14 cellular contexts compared by ENCODE assay signal in the genomic region with DNA sequence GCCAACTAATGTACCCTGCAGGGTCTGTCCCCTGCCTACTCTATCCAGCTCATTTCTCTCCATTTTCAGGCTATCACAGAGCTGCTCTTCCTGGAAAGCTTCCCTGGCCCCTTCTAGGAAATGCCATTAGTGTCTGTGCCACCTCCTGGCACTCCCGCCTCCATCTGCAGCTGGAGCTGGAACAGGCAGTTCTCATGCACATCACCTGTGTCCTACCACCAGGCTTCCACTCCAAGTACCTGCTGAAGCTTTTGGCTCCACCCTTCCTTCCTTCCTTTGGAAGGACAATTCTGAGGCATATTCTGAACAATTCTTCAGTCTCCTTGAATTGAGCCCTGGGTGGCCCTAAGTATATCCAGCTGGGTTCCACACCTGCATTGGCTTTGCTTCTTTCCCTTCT.
DNase-seq lines count a peak whose midpoint lies in the region; ATAC-seq and TF ChIP-seq lines count a peak whose summit lies in the region.
"Had no signal": no experiment of that assay in that cellular context is flagged by ENCODE, and none has a peak within 500 bp of the region (broad histone marks: within the 10 kb centered on the region; RNA-seq: fewer than 3 reads in every experiment).

No MANE protein-coding gene starts in this region.

- H3K27me3 ChIP-seq in GM23338 (ENCODE audit: insufficient read depth), result no peaks in the 10 kb centered on the region
- H3K27me3 ChIP-seq in H9 (ENCODE audit: insufficient read depth, low read length), result no peaks in the 10 kb centered on the region
- no peaks in the 10 kb centered on the region for H3K27me3 ChIP-seq in psoas muscle (ENCODE audit: insufficient read depth in 3 of 3, low read length in 2 of 3)
- H3K27me3 ChIP-seq: BE2C had no signal

- TF ChIP-seq CTCF in GM23338 (conservative IDR thresholded peaks at IDR 0.05; ENCODE audit: low read depth in 2 of 2) (no peak), H9 (conservative IDR thresholded peaks at IDR 0.05) (no peak), WTC11 (IDR thresholded peaks at IDR 0.05) (no peak), endothelial cell (IDR thresholded peaks at IDR 0.05; ENCODE audit: unreplicated experiment) (no peak), psoas muscle (IDR thresholded peaks at IDR 0.05) (no peak)

- H4K91ac ChIP-seq in H9 (ENCODE audit: insufficient read length, low read depth, low read length), result no peak overlapping the region

- H4K8ac ChIP-seq in H9 (replicated peaks; ENCODE audit: insufficient read length, low read depth, low read length), result no peak overlapping the region

- peak; percentile 28; the same call in 1 of the 3 replicates for ATAC-seq in GM23338
- peak; percentile 28 for ATAC-seq in WTC11
- ATAC-seq in psoas muscle, result no peak
- ATAC-seq: A549; CD8-positive, alpha-beta T cell had no signal

- H2BK120ac ChIP-seq in H9 (ENCODE audit: low read depth, low read length, poor library complexity, severe bottlenecking), result no peak overlapping the region

- CTCF ChIA-PET in WTC11 (lab: Charles Lee), result interaction anchor here (0.8 to 1.0 kb wide), 2 partner anchors 36 to 327 kb away, joined by 3 read pairs; no protein-coding TSS in a partner anchor

- peaks cover 8% of the 10 kb centered on the region; the same call in 1 of the 2 replicates for H3K9me2 ChIP-seq in GM23338 (ENCODE audit: insufficient read depth)

- H3K79me2 ChIP-seq in GM23338 (replicated peaks; ENCODE audit: insufficient read depth), result no peaks in the 10 kb centered on the region
- H3K79me2 ChIP-seq in H9 (ENCODE audit: insufficient read depth, low read length), result no peaks in the 10 kb centered on the region

- H3K4me3 Mint-ChIP-seq in GM23338 (peak overlapping the region; percentile 26; the same call in 1 of the 3 replicates), H9 (0 out of 5 replicates have a peak overlapping the region, but pooled peaks of 1 of the 2 experiments have one; percentile 41), WTC11 (no peak overlapping the region), endothelial cell (ENCODE audit: unreplicated experiment) (peak overlapping the region; percentile 53)
- H3K4me3 Mint-ChIP-seq: CD14-positive monocyte; CD8-positive, alpha-beta T cell had no signal

- DNase-seq in GM23338 (ENCODE audit: low spot score), result no peak
- peak; percentile 24 for DNase-seq in H9
- DNase-seq in WTC11 (ENCODE audit: low spot score), result no peak
- no peak for DNase-seq in endothelial cell (ENCODE audit: low spot score)
- DNase-seq in psoas muscle, result no peak
- DNase-seq in NCI-H2227 treated with DMSO at 0.1 percent for 48 hours (lab: John Stamatoyannopoulos, UW), result no peak
- DNase-seq in glomerular visceral epithelial cell (ENCODE audit: extremely low spot score), result no peak
- DNase-seq in C1 segment of cervical spinal cord (lab: John Stamatoyannopoulos, UW), result no peak
- DNase-seq: BE2C; Caco-2; CD8-positive, alpha-beta T cell; DND-41 had no signal

- H3K27ac Mint-ChIP-seq in GM23338 (peak overlapping the region; percentile 79), H9 (peak overlapping the region in 1 of 3 experiments; percentile 29; a peak in 1 of 7 replicates), WTC11 (no peak overlapping the region), endothelial cell (ENCODE audit: unreplicated experiment) (no peak overlapping the region)
- H3K27ac Mint-ChIP-seq: CD14-positive monocyte; CD8-positive, alpha-beta T cell had no signal

- H2BK12ac ChIP-seq in H9 (ENCODE audit: insufficient read length, low read depth, low read length), result no peak overlapping the region

- no peaks in the 10 kb centered on the region for H4K20me1 ChIP-seq in GM23338 (replicated peaks; ENCODE audit: insufficient read depth)
- H4K20me1 ChIP-seq in H9 (ENCODE audit: control insufficient read depth, insufficient read depth, insufficient read length), result no peaks in the 10 kb centered on the region

- H3K36me3 Mint-ChIP-seq in GM23338 (ENCODE audit: low read depth) (peaks cover 15% of the 10 kb centered on the region), H9 (ENCODE audit: insufficient read depth in 1 of 3, low read depth in 3 of 3) (peaks cover 0 to 8% (median 4%) of the 10 kb centered on the region in 3 experiments; a peak in 5 of 7 replicates), WTC11 (peaks cover 10% of the 10 kb centered on the region), endothelial cell (ENCODE audit: low read depth, unreplicated experiment) (peaks cover 3% of the 10 kb centered on the region)
- H3K36me3 Mint-ChIP-seq: CD14-positive monocyte; CD8-positive, alpha-beta T cell had no signal

- H3K9me3 Mint-ChIP-seq in GM23338 (peaks cover 25% of the 10 kb centered on the region), H9 (peaks cover 4 to 20% of the 10 kb centered on the region in 2 experiments), WTC11 (peaks cover 19% of the 10 kb centered on the region), endothelial cell (ENCODE audit: unreplicated experiment) (peaks cover 4% of the 10 kb centered on the region)

- H3K36me3 ChIP-seq in GM23338 (ENCODE audit: insufficient read depth) (no peaks in the 10 kb centered on the region), psoas muscle (ENCODE audit: insufficient read depth in 1 of 2, low read depth in 1 of 2) (no peaks in the 10 kb centered on the region)
- H3K36me3 ChIP-seq: BE2C had no signal

- H2BK15ac ChIP-seq in H9 (ENCODE audit: low read depth, low read length), result no peak overlapping the region

- H3K4me3 ChIP-seq in GM23338 (peak overlapping the region; percentile 6; the same call in 1 of the 2 replicates), psoas muscle (no peak overlapping the region)
- H3K4me3 ChIP-seq: A549 had no signal

- H3K4me2 ChIP-seq in GM23338 (peak overlapping the region; percentile 46; the same call in 1 of the 2 replicates), H9 (ENCODE audit: insufficient read depth, insufficient read length, low read length) (no peak overlapping the region)
- H3K4me2 ChIP-seq: A549 had no signal

- H2AFZ ChIP-seq in GM23338 (no peak overlapping the region), H9 (ENCODE audit: low read length) (no peak overlapping the region)

- no peak overlapping the region for H2BK20ac ChIP-seq in H9 (ENCODE audit: low read depth, low read length, poor library complexity, severe bottlenecking)

- peaks cover 20% of the 10 kb centered on the region for H3K4me1 ChIP-seq in GM23338 (ENCODE audit: insufficient read depth)
- H3K4me1 ChIP-seq in H9 (ENCODE audit: insufficient read depth, low read length), result peaks cover 5% of the 10 kb centered on the region; the same call in 1 of the 2 replicates
- H3K4me1 ChIP-seq in psoas muscle, result no peaks in the 10 kb centered on the region
- H3K4me1 ChIP-seq: A549, BE2C, Caco-2 had no signal

- H2BK5ac ChIP-seq in H9 (ENCODE audit: insufficient read length, low read length), result no peak overlapping the region

- no peaks in the 10 kb centered on the region for H3K23me2 ChIP-seq in H9 (ENCODE audit: insufficient read length, low read depth, low read length, poor library complexity, severe bottlenecking)

- H3K4me1 Mint-ChIP-seq in GM23338, result peaks cover 13% of the 10 kb centered on the region
- H3K4me1 Mint-ChIP-seq in H9, result peaks cover 10 to 14% of the 10 kb centered on the region in 2 experiments
- H3K4me1 Mint-ChIP-seq in WTC11, result peaks cover 11% of the 10 kb centered on the region
- H3K4me1 Mint-ChIP-seq in endothelial cell (ENCODE audit: unreplicated experiment), result peaks cover 9% of the 10 kb centered on the region

- H3K9ac ChIP-seq in H9 (ENCODE audit: extremely low read depth, insufficient read length, low read length), result no peak overlapping the region

- H4K5ac ChIP-seq in H9 (ENCODE audit: insufficient read length, low read depth, low read length), result no peak overlapping the region

- H3K27me3 Mint-ChIP-seq in GM23338 (ENCODE audit: insufficient read depth, low read depth, poor library complexity) (peaks cover 13% of the 10 kb centered on the region), H9 (ENCODE audit: low read depth) (peaks cover 20% of the 10 kb centered on the region), WTC11 (ENCODE audit: low read depth) (peaks cover 14% of the 10 kb centered on the region), endothelial cell (ENCODE audit: unreplicated experiment) (peaks cover 3% of the 10 kb centered on the region)

- no peak overlapping the region for H2AK5ac ChIP-seq in H9 (ENCODE audit: insufficient read length, low read length)

- H3K9me3 ChIP-seq in H9 (ENCODE audit: control insufficient read depth, low read depth, low read length), result no peaks in the 10 kb centered on the region
- peaks cover 9% of the 10 kb centered on the region for H3K9me3 ChIP-seq in psoas muscle
- H3K9me3 ChIP-seq: BE2C, Caco-2 had no signal

- no peak overlapping the region for H3T11ph ChIP-seq in H9 (ENCODE audit: low read length)

- no peak overlapping the region for H3K56ac ChIP-seq in H9 (ENCODE audit: insufficient read length, low read depth, low read length)

- no peaks in the 10 kb centered on the region for H3K79me1 ChIP-seq in H9 (ENCODE audit: insufficient read depth, low read depth, low read length, poor library complexity, severe bottlenecking)

- no CpG with 5 or more reads among the region's 1 CpG for WGBS in H9 (ENCODE audit: extremely low coverage, insufficient read length, low lambda C conversion rate)
- WGBS in psoas muscle, 3 donors, result 27 to 50% (median 48%) methylated on average over 1 of the region's 1 CpG

- intact Hi-C loops in psoas muscle (cut with DNase I), result no loop called here

- no peak overlapping the region for H3K14ac ChIP-seq in H9 (ENCODE audit: insufficient read depth, low read length)

- no peak overlapping the region for H3K18ac ChIP-seq in H9 (ENCODE audit: insufficient read length, low read depth, low read length)

- H3K23ac ChIP-seq in H9 (ENCODE audit: insufficient read length, low read depth, low read length), result no peak overlapping the region

- no peaks in the 10 kb centered on the region for H3F3A ChIP-seq in GM23338 (replicated peaks; ENCODE audit: low read depth)

- POLR2A ChIA-PET in WTC11 (lab: Charles Lee), result no interaction called here

- H3K27ac ChIP-seq in GM23338 (ENCODE audit: low read depth), result no peak overlapping the region
- H3K27ac ChIP-seq in H9 (ENCODE audit: insufficient read length, low read depth, low read length), result no peak overlapping the region
- H3K27ac ChIP-seq in psoas muscle, result no peak overlapping the region
- H3K27ac ChIP-seq: A549 had no signal

- no peak overlapping the region for H3K4ac ChIP-seq in H9 (ENCODE audit: low read depth, low read length)

TF ChIP-seq in GM23338, 12 proteins besides CTCF, POLR2A, EP300 and RAD21:
- TF ChIP-seq POLR2AphosphoS5 (IDR thresholded peaks at IDR 0.05; ENCODE audit: low read depth), result no peak
- TF ChIP-seq EZH2phosphoT487 (IDR thresholded peaks at IDR 0.05; ENCODE audit: unreplicated experiment), result no peak
- TF ChIP-seq JUNB (IDR thresholded peaks at IDR 0.05; ENCODE audit: unreplicated experiment), result no peak
- TF ChIP-seq STAT1 (IDR thresholded peaks at IDR 0.05; ENCODE audit: unreplicated experiment), result no peak

Comparison
In these comparisons a context has a peak if more than half of its experiments do, and no peak if none do; other contexts are left out.
1. ATAC-seq: peak in GM23338 (single experiment) and WTC11 (single experiment); none in psoas muscle (0 of 4).